ENCODE assay signal across 9 cellular contexts in the genomic region with DNA sequence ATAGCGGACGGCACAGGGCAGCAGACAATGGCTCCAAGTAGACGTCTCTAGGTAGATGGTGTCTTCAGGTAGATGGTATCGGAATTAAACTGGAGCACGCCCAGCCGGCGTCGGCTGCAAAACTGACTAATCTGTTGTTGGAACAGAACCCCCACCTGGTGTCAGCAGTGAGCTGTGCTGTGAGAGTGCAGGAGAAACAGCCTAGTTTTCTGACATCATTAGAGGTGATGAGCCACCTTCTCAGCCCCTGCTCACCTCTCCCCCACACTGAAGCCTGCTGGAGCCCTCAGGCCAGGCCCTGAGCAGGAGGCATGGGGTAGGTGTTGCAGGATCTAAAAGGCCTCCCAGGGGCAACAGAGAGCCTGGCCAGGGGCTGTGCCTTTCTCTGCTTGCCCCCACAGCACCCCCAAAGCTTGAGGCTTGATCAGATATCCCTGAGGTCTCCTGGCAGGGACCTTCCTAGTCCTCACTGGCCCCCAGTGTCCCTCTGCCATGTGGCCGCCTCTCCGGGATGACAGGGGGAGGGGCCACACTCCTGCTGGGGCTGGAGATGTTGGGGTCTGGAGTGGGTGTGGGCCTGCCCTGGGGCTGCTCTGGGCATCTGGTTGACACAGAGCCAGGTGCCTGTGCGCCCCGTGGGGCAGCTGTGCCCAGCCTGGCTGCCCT. TPM values are rescaled to one million over a fixed set of nuclear protein-coding genes. Genes with fewer than 3 reads are reported as not detected.
A peak's percentile ranks its signal among the peaks of the same experiment; 100 is the strongest.
DNase-seq lines count a peak whose midpoint lies in the region; ATAC-seq and TF ChIP-seq lines count a peak whose summit lies in the region.
"Had no signal": no experiment of that assay in that cellular context is flagged by ENCODE, and none has a peak within 500 bp of the region (broad histone marks: within the 10 kb centered on the region; RNA-seq: fewer than 3 reads in every experiment).

No MANE protein-coding gene starts in this region.

- H3K27ac ChIP-seq in upper lobe of right lung, result no peak overlapping the region
- H3K27ac ChIP-seq: thoracic aorta had no signal

- no peak overlapping the region for H3K4me3 ChIP-seq in upper lobe of right lung
- H3K4me3 ChIP-seq: thoracic aorta had no signal

- intact Hi-C loops in natural killer cell (cut with micrococcal nuclease) (no loop called here), upper lobe of right lung (cut with DNase I) (no loop called here)

- H3K4me1 Mint-ChIP-seq in WTC11, result no peaks in the 10 kb centered on the region
- no peaks in the 10 kb centered on the region for H3K4me1 Mint-ChIP-seq in natural killer cell

- H3K9me3 ChIP-seq in upper lobe of right lung, result no peaks in the 10 kb centered on the region
- H3K9me3 ChIP-seq: thoracic aorta had no signal

- H3K27ac Mint-ChIP-seq in WTC11 (no peak overlapping the region), natural killer cell (no peak overlapping the region)

- in situ Hi-C loops in KBM-7 (cut with MboI; ENCODE audit: low pct_unique_long_range_greater_than_20kb, low sequenced_read_pairs), result no loop called here

- H3K4me1 ChIP-seq in upper lobe of right lung, result no peaks in the 10 kb centered on the region

- no peak for TF ChIP-seq CTCF in WTC11 (IDR thresholded peaks at IDR 0.05)
- TF ChIP-seq CTCF in natural killer cell (IDR thresholded peaks at IDR 0.05), result peak; percentile 39
- no peak for TF ChIP-seq CTCF in upper lobe of right lung (IDR thresholded peaks at IDR 0.05)

- peak; percentile 81 for DNase-seq in DMS53 (lab: John Stamatoyannopoulos, UW)
- DNase-seq in KBM-7, result peak; percentile 37
- peak; percentile 48 for DNase-seq in WTC11 (ENCODE audit: low spot score)
- DNase-seq in cerebellar cortex (ENCODE audit: low spot score), result peak; percentile 71
- DNase-seq in natural killer cell, result peak; percentile 38
- DNase-seq in upper lobe of right lung, result no peak

- ATAC-seq in WTC11 (peak; percentile 84), natural killer cell (peak; percentile 82 to 99 (median 90)), upper lobe of right lung (peak; percentile 53), GM21786 (IDR thresholded peaks at IDR 0.05; ENCODE audit: unreplicated experiment) (no peak), GM21529 (IDR thresholded peaks at IDR 0.05; ENCODE audit: unreplicated experiment) (no peak)

- no peak overlapping the region for H3K4me3 Mint-ChIP-seq in WTC11
- H3K4me3 Mint-ChIP-seq in natural killer cell, result no peak overlapping the region

- H3K9me3 Mint-ChIP-seq in WTC11, result no peaks in the 10 kb centered on the region
- no peaks in the 10 kb centered on the region for H3K9me3 Mint-ChIP-seq in natural killer cell

- no peaks in the 10 kb centered on the region for H3K27me3 Mint-ChIP-seq in WTC11 (ENCODE audit: low read depth)
- peaks cover 0 to 9% of the 10 kb centered on the region in 2 donors for H3K27me3 Mint-ChIP-seq in natural killer cell (ENCODE audit: low read depth in 2 of 2)

- H3K36me3 Mint-ChIP-seq in WTC11 (no peaks in the 10 kb centered on the region), natural killer cell (no peaks in the 10 kb centered on the region)

- H3K36me3 ChIP-seq in upper lobe of right lung, result no peaks in the 10 kb centered on the region
- H3K36me3 ChIP-seq: thoracic aorta had no signal

- peaks cover 8% of the 10 kb centered on the region for H3K27me3 ChIP-seq in upper lobe of right lung

- POLR2A ChIA-PET in WTC11 (lab: Charles Lee), result no interaction called here

- CTCF ChIA-PET in WTC11 (lab: Charles Lee), result interaction anchor here (0.8 to 1.8 kb wide), 4 partner anchors 27 to 393 kb away, joined by 3 to 6 read pairs (median 6); a partner anchor contains a TSS

TF ChIP-seq in WTC11, 78 proteins besides CTCF, POLR2A, EP300 and RAD21:
- TF ChIP-seq, protein P1, sequence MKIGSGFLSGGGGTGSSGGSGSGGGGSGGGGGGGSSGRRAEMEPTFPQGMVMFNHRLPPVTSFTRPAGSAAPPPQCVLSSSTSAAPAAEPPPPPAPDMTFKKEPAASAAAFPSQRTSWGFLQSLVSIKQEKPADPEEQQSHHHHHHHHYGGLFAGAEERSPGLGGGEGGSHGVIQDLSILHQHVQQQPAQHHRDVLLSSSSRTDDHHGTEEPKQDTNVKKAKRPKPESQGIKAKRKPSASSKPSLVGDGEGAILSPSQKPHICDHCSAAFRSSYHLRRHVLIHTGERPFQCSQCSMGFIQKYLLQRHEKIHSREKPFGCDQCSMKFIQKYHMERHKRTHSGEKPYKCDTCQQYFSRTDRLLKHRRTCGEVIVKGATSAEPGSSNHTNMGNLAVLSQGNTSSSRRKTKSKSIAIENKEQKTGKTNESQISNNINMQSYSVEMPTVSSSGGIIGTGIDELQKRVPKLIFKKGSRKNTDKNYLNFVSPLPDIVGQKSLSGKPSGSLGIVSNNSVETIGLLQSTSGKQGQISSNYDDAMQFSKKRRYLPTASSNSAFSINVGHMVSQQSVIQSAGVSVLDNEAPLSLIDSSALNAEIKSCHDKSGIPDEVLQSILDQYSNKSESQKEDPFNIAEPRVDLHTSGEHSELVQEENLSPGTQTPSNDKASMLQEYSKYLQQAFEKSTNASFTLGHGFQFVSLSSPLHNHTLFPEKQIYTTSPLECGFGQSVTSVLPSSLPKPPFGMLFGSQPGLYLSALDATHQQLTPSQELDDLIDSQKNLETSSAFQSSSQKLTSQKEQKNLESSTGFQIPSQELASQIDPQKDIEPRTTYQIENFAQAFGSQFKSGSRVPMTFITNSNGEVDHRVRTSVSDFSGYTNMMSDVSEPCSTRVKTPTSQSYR (CRISPR knock-in tag; IDR thresholded peaks at IDR 0.05), result no peak
- TF ChIP-seq, protein P2, sequence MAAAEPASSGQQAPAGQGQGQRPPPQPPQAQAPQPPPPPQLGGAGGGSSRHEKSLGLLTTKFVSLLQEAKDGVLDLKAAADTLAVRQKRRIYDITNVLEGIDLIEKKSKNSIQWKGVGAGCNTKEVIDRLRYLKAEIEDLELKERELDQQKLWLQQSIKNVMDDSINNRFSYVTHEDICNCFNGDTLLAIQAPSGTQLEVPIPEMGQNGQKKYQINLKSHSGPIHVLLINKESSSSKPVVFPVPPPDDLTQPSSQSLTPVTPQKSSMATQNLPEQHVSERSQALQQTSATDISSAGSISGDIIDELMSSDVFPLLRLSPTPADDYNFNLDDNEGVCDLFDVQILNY (CRISPR knock-in tag; IDR thresholded peaks at IDR 0.05), result no peak
- TF ChIP-seq, protein P3, sequence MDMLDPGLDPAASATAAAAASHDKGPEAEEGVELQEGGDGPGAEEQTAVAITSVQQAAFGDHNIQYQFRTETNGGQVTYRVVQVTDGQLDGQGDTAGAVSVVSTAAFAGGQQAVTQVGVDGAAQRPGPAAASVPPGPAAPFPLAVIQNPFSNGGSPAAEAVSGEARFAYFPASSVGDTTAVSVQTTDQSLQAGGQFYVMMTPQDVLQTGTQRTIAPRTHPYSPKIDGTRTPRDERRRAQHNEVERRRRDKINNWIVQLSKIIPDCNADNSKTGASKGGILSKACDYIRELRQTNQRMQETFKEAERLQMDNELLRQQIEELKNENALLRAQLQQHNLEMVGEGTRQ (CRISPR knock-in tag; IDR thresholded peaks at IDR 0.05), result no peak
- TF ChIP-seq ESRRA (CRISPR knock-in tag; IDR thresholded peaks at IDR 0.05; ENCODE audit: borderline replicate concordance) (no peak), ZNF671 (CRISPR knock-in tag; IDR thresholded peaks at IDR 0.05) (no peak), ZNF396 (CRISPR knock-in tag; IDR thresholded peaks at IDR 0.05; ENCODE audit: borderline replicate concordance) (no peak), CREB1 (CRISPR knock-in tag; IDR thresholded peaks at IDR 0.05) (no peak), SMAD3 (CRISPR knock-in tag; IDR thresholded peaks at IDR 0.05; ENCODE audit: borderline replicate concordance) (no peak), NR1H2 (CRISPR knock-in tag; IDR thresholded peaks at IDR 0.05) (no peak), PRRX2 (CRISPR knock-in tag; IDR thresholded peaks at IDR 0.05) (no peak), ZNF416 (CRISPR knock-in tag; IDR thresholded peaks at IDR 0.05) (no peak), KAT7 (CRISPR knock-in tag; IDR thresholded peaks at IDR 0.05; ENCODE audit: borderline replicate concordance) (no peak), NFYB (CRISPR knock-in tag; conservative IDR thresholded peaks at IDR 0.05; ENCODE audit: low read depth) (no peak), GABPB1 (CRISPR knock-in tag; IDR thresholded peaks at IDR 0.05) (no peak), NR3C1 (CRISPR knock-in tag; conservative IDR thresholded peaks at IDR 0.05; ENCODE audit: low read depth) (no peak), SMAD4 (CRISPR knock-in tag; IDR thresholded peaks at IDR 0.05) (no peak), FOXP1 (CRISPR knock-in tag; IDR thresholded peaks at IDR 0.05; ENCODE audit: borderline replicate concordance) (no peak)
- TF ChIP-seq, protein P4, sequence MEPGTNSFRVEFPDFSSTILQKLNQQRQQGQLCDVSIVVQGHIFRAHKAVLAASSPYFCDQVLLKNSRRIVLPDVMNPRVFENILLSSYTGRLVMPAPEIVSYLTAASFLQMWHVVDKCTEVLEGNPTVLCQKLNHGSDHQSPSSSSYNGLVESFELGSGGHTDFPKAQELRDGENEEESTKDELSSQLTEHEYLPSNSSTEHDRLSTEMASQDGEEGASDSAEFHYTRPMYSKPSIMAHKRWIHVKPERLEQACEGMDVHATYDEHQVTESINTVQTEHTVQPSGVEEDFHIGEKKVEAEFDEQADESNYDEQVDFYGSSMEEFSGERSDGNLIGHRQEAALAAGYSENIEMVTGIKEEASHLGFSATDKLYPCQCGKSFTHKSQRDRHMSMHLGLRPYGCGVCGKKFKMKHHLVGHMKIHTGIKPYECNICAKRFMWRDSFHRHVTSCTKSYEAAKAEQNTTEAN (CRISPR knock-in tag; IDR thresholded peaks at IDR 0.05), result no peak
- TF ChIP-seq, protein P5, sequence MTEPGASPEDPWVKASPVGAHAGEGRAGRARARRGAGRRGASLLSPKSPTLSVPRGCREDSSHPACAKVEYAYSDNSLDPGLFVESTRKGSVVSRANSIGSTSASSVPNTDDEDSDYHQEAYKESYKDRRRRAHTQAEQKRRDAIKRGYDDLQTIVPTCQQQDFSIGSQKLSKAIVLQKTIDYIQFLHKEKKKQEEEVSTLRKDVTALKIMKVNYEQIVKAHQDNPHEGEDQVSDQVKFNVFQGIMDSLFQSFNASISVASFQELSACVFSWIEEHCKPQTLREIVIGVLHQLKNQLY (CRISPR knock-in tag; IDR thresholded peaks at IDR 0.05), result no peak

RNA-seq across cellular contexts. Expression of a gene that starts 6.9 kb away (rescaled TPM):
- 27.5 to 32.6 TPM (median 32.4 TPM) in 3 replicates for total RNA-seq in WTC11 (2021)
- total RNA-seq in natural killer cell, result 10 to 100 TPM; 85.2 to 90.7 (median 89.4) TPM
- total RNA-seq in upper lobe of right lung, result 53.3 TPM

RNA-seq across cellular contexts. Expression of a gene that starts 27.0 kb away (rescaled TPM):
- total RNA-seq in WTC11 (2021) (3.4 to 3.8 TPM (median 3.6 TPM) in 3 replicates), natural killer cell (under 1 TPM; 0.19 to 0.75 (median 0.25) TPM), upper lobe of right lung (0.32 TPM)

RNA-seq across cellular contexts. Expression of a gene that starts 33.4 kb away (rescaled TPM):
- total RNA-seq in WTC11 (2021), result 0.21 to 0.46 TPM (median 0.26 TPM) in 3 replicates
- total RNA-seq in natural killer cell, result under 1 TPM in 2 of 3 donors, not detected in 1; 0.16 to 0.23 TPM
- not detected for total RNA-seq in upper lobe of right lung
- total RNA-seq: thoracic aorta had no signal

RNA-seq across cellular contexts. Expression of a gene that starts 43.8 kb away (rescaled TPM):
- total RNA-seq in WTC11 (2021) (0.22 to 0.53 TPM (median 0.32 TPM) in 3 replicates), natural killer cell (under 1 TPM in 2 of 3 donors, not detected in 1; 0.16 to 0.48 TPM), upper lobe of right lung (4.9 TPM)

RNA-seq across cellular contexts. Expression of a gene that starts 46.0 kb away (rescaled TPM):
- 14.1 to 14.8 TPM (median 14.2 TPM) in 3 replicates for total RNA-seq in WTC11 (2021)
- 10 to 100 TPM; 11.7 to 15.1 (median 14.6) TPM for total RNA-seq in natural killer cell
- 11.3 TPM for total RNA-seq in upper lobe of right lung

Comparison
In these comparisons a context has a peak if more than half of its experiments do, and no peak if none do; other contexts are left out.
1. ATAC-seq: peak in WTC11 (single experiment), natural killer cell (3 of 3) and upper lobe of right lung (single experiment); none in GM21786 (single experiment) and GM21529 (single experiment).